Comparison of ENCODE assay signal across 7 cellular contexts in genomic region chr3:172341482-172342059, GRCh38.
DNase-seq lines count a peak whose midpoint lies in the region; ATAC-seq, FAIRE-seq and TF ChIP-seq lines count a peak whose summit lies in the region.

No MANE protein-coding gene starts in this region.

- H3K9me3 ChIP-seq in SJCRH30 (replicated peaks), result no peaks in the 10 kb centered on the region

- H3K27ac Mint-ChIP-seq in naive thymus-derived CD8-positive, alpha-beta T cell, result no peak overlapping the region

- H3K4me3 ChIP-seq in SJCRH30, result no peak overlapping the region

- no peaks in the 10 kb centered on the region for H3K4me1 Mint-ChIP-seq in naive thymus-derived CD8-positive, alpha-beta T cell

- no peak overlapping the region for H3K27ac ChIP-seq in SJCRH30

- H3K9me3 Mint-ChIP-seq in naive thymus-derived CD8-positive, alpha-beta T cell, result no peaks in the 10 kb centered on the region

- POLR2A ChIA-PET in naive thymus-derived CD8-positive, alpha-beta T cell (lab: Charles Lee), result no interaction called here

- peaks cover 85% of the 10 kb centered on the region for H3K36me3 ChIP-seq in SJCRH30

- peak; percentile 74 for ATAC-seq in esophagus mucosa
- ATAC-seq in naive thymus-derived CD8-positive, alpha-beta T cell, result peak; percentile 69 to 73

- TF ChIP-seq POLR2A in H54 (IDR thresholded peaks at IDR 0.05; ENCODE audit: low read depth, low read length), result no peak

- H3K27me3 Mint-ChIP-seq in naive thymus-derived CD8-positive, alpha-beta T cell, result no peaks in the 10 kb centered on the region

- FAIRE-seq in H54 (lab: Jason Lieb, UNC), result peak; percentile 11

- no peak overlapping the region for H3K4me3 Mint-ChIP-seq in naive thymus-derived CD8-positive, alpha-beta T cell

- H3K36me3 Mint-ChIP-seq in naive thymus-derived CD8-positive, alpha-beta T cell, result peaks cover 0 to 72% (median 45%) of the 10 kb centered on the region in 3 donors

- H3K27me3 ChIP-seq in SJCRH30, result no peaks in the 10 kb centered on the region

- DNase-seq in GDM1 (lab: John Stamatoyannopoulos, UW) (peak; percentile 26), H54 (ENCODE audit: insufficient read length, low spot score) (peak; percentile 15), NCI-H1105 (lab: John Stamatoyannopoulos, UW) (peak; percentile 57), SJCRH30 (peak; percentile 11 to 72)
- peak in 5 of 10 donors; percentile 24 to 68 (median 67) for DNase-seq in naive thymus-derived CD8-positive, alpha-beta T cell
- DNase-seq in activated CD4-positive, CD25-positive, alpha-beta regulatory T cell treated with anti-CD3 and anti-CD28 coated beads, Interleukin-2, amount 50 U/mL, for 72 hours, result no peak

- H3K4me1 ChIP-seq in SJCRH30, result no peaks in the 10 kb centered on the region
